ENCODE assay signal across 9 cellular contexts in the genomic region with DNA sequence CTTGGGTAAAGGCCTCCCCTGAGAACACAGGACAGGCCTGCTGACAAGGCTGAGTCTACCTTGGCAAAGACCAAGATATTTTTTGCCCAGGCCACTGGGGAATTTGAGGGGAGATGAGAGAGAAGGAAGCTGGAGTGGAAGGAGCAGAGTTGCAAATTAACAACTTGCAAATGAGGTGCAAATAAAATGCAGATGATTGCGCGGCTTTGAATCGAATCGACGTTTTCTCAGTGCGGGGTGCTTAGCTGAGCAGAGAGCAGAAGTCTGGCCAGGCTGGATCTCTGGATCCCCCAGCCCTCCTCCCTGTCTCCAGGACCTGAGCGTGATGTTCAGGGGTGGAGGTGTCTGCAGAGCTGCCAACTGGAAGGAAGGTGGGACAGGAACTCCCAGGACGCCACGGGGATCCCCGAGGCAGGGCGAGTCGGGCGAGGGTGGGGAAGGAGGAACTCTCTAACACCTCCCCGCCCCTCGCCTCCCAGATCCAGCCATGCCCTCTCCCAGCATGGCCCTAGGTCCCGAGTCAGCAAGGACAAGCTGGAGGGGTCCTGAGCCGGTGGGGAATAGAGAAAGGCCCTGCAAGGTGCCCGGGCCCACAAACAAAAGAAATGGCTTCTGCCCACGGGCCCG. TPM values are rescaled to one million over a fixed set of nuclear protein-coding genes. Genes with fewer than 3 reads are reported as not detected.
A peak's percentile ranks its signal among the peaks of the same experiment; 100 is the strongest.
DNase-seq lines count a peak whose midpoint lies in the region; ATAC-seq and TF ChIP-seq lines count a peak whose summit lies in the region.
"Had no signal": no experiment of that assay in that cellular context is flagged by ENCODE, and none has a peak within 500 bp of the region (broad histone marks: within the 10 kb centered on the region; RNA-seq: fewer than 3 reads in every experiment).

No MANE protein-coding gene starts in this region.

- TF ChIP-seq CTCF in GM06990 (IDR thresholded peaks at IDR 0.05; ENCODE audit: insufficient read depth, low read length, poor library complexity, severe bottlenecking) (no peak), smooth muscle cell (IDR thresholded peaks at IDR 0.05; ENCODE audit: borderline replicate concordance, insufficient read depth, poor library complexity, severe bottlenecking) (no peak)

- H3K4me3 Mint-ChIP-seq in activated naive CD4-positive, alpha-beta T cell treated with anti-CD3 and anti-CD28 coated beads, Interleukin-2, amount 50 U/mL, for 24 hours, result peak overlapping the region; percentile 89

- H3K27me3 ChIP-seq in GM06990 (replicated peaks; ENCODE audit: control insufficient read depth, insufficient read depth, low read length), result no peaks in the 10 kb centered on the region; the same call in 1 of the 2 replicates
- peaks cover 21% of the 10 kb centered on the region for H3K27me3 ChIP-seq in smooth muscle cell (ENCODE audit: low read depth)

- no peaks in the 10 kb centered on the region for H3K9me3 Mint-ChIP-seq in activated naive CD4-positive, alpha-beta T cell treated with anti-CD3 and anti-CD28 coated beads, Interleukin-2, amount 50 U/mL, for 24 hours

- H3K9me3 ChIP-seq in iPS-18c (ENCODE audit: control insufficient read depth, insufficient read depth, low read length) (no peaks in the 10 kb centered on the region), smooth muscle cell (replicated peaks; ENCODE audit: low read depth) (no peaks in the 10 kb centered on the region)

- no peak overlapping the region for H3K27ac ChIP-seq in smooth muscle cell (ENCODE audit: low read depth)

- 20% methylated on average over 19 of the region's 20 CpGs for WGBS in smooth muscle cell (ENCODE audit: low lambda C conversion rate)

- peaks cover 3% of the 10 kb centered on the region for H3K27me3 Mint-ChIP-seq in activated naive CD4-positive, alpha-beta T cell treated with anti-CD3 and anti-CD28 coated beads, Interleukin-2, amount 50 U/mL, for 24 hours

- H2AFZ ChIP-seq in smooth muscle cell (ENCODE audit: low read depth), result peak overlapping the region; percentile 77

- H3K4me3 ChIP-seq in GM06990 (replicated peaks; ENCODE audit: low read depth, low read length), result peak overlapping the region; percentile 78
- H3K4me3 ChIP-seq in iPS-18c (ENCODE audit: insufficient read depth, low read depth, low read length), result peak overlapping the region; percentile 83
- peak overlapping the region; percentile 62 for H3K4me3 ChIP-seq in smooth muscle cell

- peaks cover 21% of the 10 kb centered on the region for H3K4me1 Mint-ChIP-seq in activated naive CD4-positive, alpha-beta T cell treated with anti-CD3 and anti-CD28 coated beads, Interleukin-2, amount 50 U/mL, for 24 hours

- H3K36me3 Mint-ChIP-seq in activated naive CD4-positive, alpha-beta T cell treated with anti-CD3 and anti-CD28 coated beads, Interleukin-2, amount 50 U/mL, for 24 hours, result no peaks in the 10 kb centered on the region

- peak overlapping the region; percentile 8 for H3K9ac ChIP-seq in smooth muscle cell (ENCODE audit: low read depth)

- DNase-seq in GM06990 (ENCODE audit: extremely low read depth, insufficient read length) (no peak), smooth muscle cell (lab: John Stamatoyannopoulos, UW; ENCODE audit: unreplicated experiment) (no peak), KG1 (lab: John Stamatoyannopoulos, UW) (no peak)

- peak overlapping the region; percentile 95 for H3K4me2 ChIP-seq in smooth muscle cell

- ATAC-seq in HG02840 (IDR thresholded peaks at IDR 0.05; ENCODE audit: low FRiP score, unreplicated experiment) (peak; percentile 13), GM18511 (IDR thresholded peaks at IDR 0.05; ENCODE audit: unreplicated experiment) (no peak), HG02981 (IDR thresholded peaks at IDR 0.05; ENCODE audit: unreplicated experiment) (no peak)

- no peaks in the 10 kb centered on the region for H4K20me1 ChIP-seq in smooth muscle cell (ENCODE audit: low read depth)

- no peaks in the 10 kb centered on the region for H3K36me3 ChIP-seq in GM06990 (ENCODE audit: control insufficient read depth, insufficient read depth, low read length)
- no peaks in the 10 kb centered on the region for H3K36me3 ChIP-seq in smooth muscle cell (ENCODE audit: low read depth)

- H3F3A ChIP-seq in smooth muscle cell (ENCODE audit: low read depth), result no peaks in the 10 kb centered on the region

- no peaks in the 10 kb centered on the region for H3K4me1 ChIP-seq in smooth muscle cell (ENCODE audit: low read depth)

- H3K27ac Mint-ChIP-seq in activated naive CD4-positive, alpha-beta T cell treated with anti-CD3 and anti-CD28 coated beads, Interleukin-2, amount 50 U/mL, for 24 hours, result peak overlapping the region; percentile 93

- no peaks in the 10 kb centered on the region for H3K79me2 ChIP-seq in smooth muscle cell (ENCODE audit: low read depth)

RNA-seq across cellular contexts. Expression of a gene that starts 0.5 kb away (rescaled TPM):
- 0.04 TPM in 1 of 2 replicates, not detected in the other for total RNA-seq in smooth muscle cell
- 0.11 TPM in 1 of 2 replicates, not detected in the other for polyA plus RNA-seq in smooth muscle cell

RNA-seq across cellular contexts. Expression of a gene that starts 20.1 kb away (rescaled TPM):
- total RNA-seq in smooth muscle cell, result not detected in 2 replicates
- polyA plus RNA-seq in smooth muscle cell, result not detected in 2 replicates
- total RNA-seq: RPMI7951 had no signal

RNA-seq across cellular contexts. Expression of a gene that starts 42.8 kb away (rescaled TPM):
- total RNA-seq in smooth muscle cell, result 21.5 and 25.6 TPM in 2 replicates
- 40.4 and 46.1 TPM in 2 replicates for polyA plus RNA-seq in smooth muscle cell
